Comparison of ENCODE assay signal across 19 cellular contexts in genomic region chr3:126748701-126749546, GRCh38. TPM values are rescaled to one million over a fixed set of nuclear protein-coding genes. Genes with fewer than 3 reads are reported as not detected.
A peak's percentile ranks its signal among the peaks of the same experiment; 100 is the strongest.
DNase-seq lines count a peak whose midpoint lies in the region; ATAC-seq, FAIRE-seq and TF ChIP-seq lines count a peak whose summit lies in the region.
"Had no signal": no experiment of that assay in that cellular context is flagged by ENCODE, and none has a peak within 500 bp of the region (broad histone marks: within the 10 kb centered on the region; RNA-seq: fewer than 3 reads in every experiment).

No MANE protein-coding gene starts in this region.

- intact Hi-C loops in CD8-positive, alpha-beta T cell (cut with DNase I, micrococcal nuclease): no loop called here
- intact Hi-C loops in tibial artery (cut with DNase I; ENCODE audit: low total_unique reads): no loop called here

- POLR2A ChIA-PET in CD8-positive, alpha-beta T cell (lab: Charles Lee): interaction anchor here (0.7 kb wide), 1 partner anchor 65 kb away, joined by 5 read pairs; no protein-coding TSS in a partner anchor
- POLR2A ChIA-PET in HEK293 (lab: Yijun Ruan, JAX): no interaction called here

- no peaks in the 10 kb centered on the region for H3K4me1 ChIP-seq in CD8-positive, alpha-beta T cell (ENCODE audit: insufficient read depth, low read length)
- no peaks in the 10 kb centered on the region for H3K4me1 ChIP-seq in HEK293 (ENCODE audit: control insufficient read depth, insufficient read depth, low read length)
- peaks cover 0 to 22% (median 16%) of the 10 kb centered on the region in 4 donors for H3K4me1 ChIP-seq in tibial artery

- DNase-seq in CD8-positive, alpha-beta T cell: peak in 1 of 7 experiments; percentile 42
- DNase-seq in immature natural killer cell: no peak
- DNase-seq in nephron progenitor cell: no peak
- DNase-seq in urothelium cell line (ENCODE audit: low spot score): no peak
- DNase-seq in NCI-H446 treated with DMSO at 0.1 percent for 48 hours (lab: John Stamatoyannopoulos, UW): no peak
- no peak for DNase-seq in tibial artery
- DNase-seq: ACHN, AML-193, Calu3, DMS53, MG63, NCI-H1105 treated with DMSO at 0.1 percent for 48 hours, NCI-H187, NCI-H69, SHP77 had no signal

- ATAC-seq in CD8-positive, alpha-beta T cell: no peak
- ATAC-seq: HepG2 had no signal

- peak overlapping the region; percentile 5 for H3K27ac Mint-ChIP-seq in CD8-positive, alpha-beta T cell
- H3K27ac Mint-ChIP-seq in immature natural killer cell (peak overlapping the region in 5 of 6 donors; percentile 2 to 86 (median 32)), nephron progenitor cell (peak overlapping the region; percentile 85)

- H3K27me3 Mint-ChIP-seq in CD8-positive, alpha-beta T cell (ENCODE audit: low read depth): no peaks in the 10 kb centered on the region
- H3K27me3 Mint-ChIP-seq in immature natural killer cell (ENCODE audit: low read depth in 3 of 3) (peaks cover 0 to 3% (median 1%) of the 10 kb centered on the region in 3 donors), nephron progenitor cell (ENCODE audit: low read depth, poor library complexity) (peaks cover 2% of the 10 kb centered on the region)

- H3K4me3 Mint-ChIP-seq in CD8-positive, alpha-beta T cell: no peak overlapping the region
- H3K4me3 Mint-ChIP-seq in immature natural killer cell (peak overlapping the region in 4 of 5 donors; percentile 18 to 58 (median 30)), nephron progenitor cell (peak overlapping the region; percentile 9)
- H3K4me3 Mint-ChIP-seq: CD14-positive monocyte had no signal

- no peaks in the 10 kb centered on the region for H3K36me3 ChIP-seq in CD8-positive, alpha-beta T cell (ENCODE audit: insufficient read depth, low read length)
- no peaks in the 10 kb centered on the region for H3K36me3 ChIP-seq in HEK293 (ENCODE audit: control insufficient read depth in 2 of 2, insufficient read depth in 1 of 2, low read length in 2 of 2)
- H3K36me3 ChIP-seq in tibial artery: no peaks in the 10 kb centered on the region
- H3K36me3 ChIP-seq: MG63 had no signal

- peaks cover 8% of the 10 kb centered on the region for H3K4me1 Mint-ChIP-seq in CD8-positive, alpha-beta T cell (ENCODE audit: low read depth)
- peaks cover 20 to 33% of the 10 kb centered on the region in 2 donors for H3K4me1 Mint-ChIP-seq in immature natural killer cell
- peaks cover 74% of the 10 kb centered on the region for H3K4me1 Mint-ChIP-seq in nephron progenitor cell
- H3K4me1 Mint-ChIP-seq: CD14-positive monocyte had no signal

- H3K36me3 Mint-ChIP-seq in CD8-positive, alpha-beta T cell: peaks cover 11% of the 10 kb centered on the region
- H3K36me3 Mint-ChIP-seq in immature natural killer cell (peaks cover 0 to 4% (median 0%) of the 10 kb centered on the region in 3 donors), nephron progenitor cell (ENCODE audit: low read depth) (no peaks in the 10 kb centered on the region)
- H3K36me3 Mint-ChIP-seq: CD14-positive monocyte had no signal

- CTCF ChIA-PET in CD8-positive, alpha-beta T cell (lab: Charles Lee): interaction anchor here (1.7 kb wide), 1 partner anchor 10 kb away, joined by 4 read pairs; no protein-coding TSS in a partner anchor
- CTCF ChIA-PET in HEK293 (lab: Yijun Ruan, JAX): interaction anchor here (0.6 to 0.7 kb wide), 3 partner anchors 9 to 297 kb away, joined by 3 to 4 read pairs (median 3); no protein-coding TSS in a partner anchor

- no peak overlapping the region for H3K27ac ChIP-seq in CD8-positive, alpha-beta T cell (ENCODE audit: low read depth, low read length)
- no peak overlapping the region for H3K27ac ChIP-seq in HEK293 (ENCODE audit: extremely low read depth, low read depth, low read length)
- H3K27ac ChIP-seq in tibial artery: no peak overlapping the region

- H3K27me3 ChIP-seq in CD8-positive, alpha-beta T cell (ENCODE audit: insufficient read depth, low read length): no peaks in the 10 kb centered on the region
- no peaks in the 10 kb centered on the region for H3K27me3 ChIP-seq in tibial artery
- H3K27me3 ChIP-seq: MG63 had no signal

- FAIRE-seq in urothelium cell line (lab: Jason Lieb, UNC): no peak
- FAIRE-seq: H54, HepG2 had no signal

- no peaks in the 10 kb centered on the region for H3K9me3 Mint-ChIP-seq in CD8-positive, alpha-beta T cell
- no peaks in the 10 kb centered on the region for H3K9me3 Mint-ChIP-seq in immature natural killer cell
- no peaks in the 10 kb centered on the region for H3K9me3 Mint-ChIP-seq in nephron progenitor cell
- H3K9me3 Mint-ChIP-seq: CD14-positive monocyte had no signal

- no peak for TF ChIP-seq CTCF in CD8-positive, alpha-beta T cell (IDR thresholded peaks at IDR 0.05)
- TF ChIP-seq CTCF in HEK293 (tag by site-specific recombination; IDR thresholded peaks at IDR 0.05): no peak
- TF ChIP-seq CTCF in nephron progenitor cell (IDR thresholded peaks at IDR 0.05): no peak
- no peak for TF ChIP-seq CTCF in tibial artery (IDR thresholded peaks at IDR 0.05)

- H3K4me3 ChIP-seq in CD8-positive, alpha-beta T cell (ENCODE audit: low read depth, low read length): no peak overlapping the region
- H3K4me3 ChIP-seq in HEK293 (ENCODE audit: low read depth, low read length): no peak overlapping the region
- H3K4me3 ChIP-seq in tibial artery: no peak overlapping the region
- H3K4me3 ChIP-seq: MG63 had no signal

- H3K9me3 ChIP-seq in CD8-positive, alpha-beta T cell (ENCODE audit: low read length): no peaks in the 10 kb centered on the region
- H3K9me3 ChIP-seq in HEK293 (ENCODE audit: control insufficient read depth, insufficient read depth, low read depth, low read length) (no peaks in the 10 kb centered on the region), tibial artery (no peaks in the 10 kb centered on the region)
- H3K9me3 ChIP-seq: MG63 had no signal

TF ChIP-seq in HEK293, 187 proteins besides CTCF, POLR2A, EP300 and RAD21:
- TF ChIP-seq KLF16 (tag by site-specific recombination; IDR thresholded peaks at IDR 0.05) (no peak), KLF1 (tag by site-specific recombination; IDR thresholded peaks at IDR 0.05) (peak; percentile 54)

RNA-seq across cellular contexts. Expression of gene CHCHD6, which starts 44.9 kb away (rescaled TPM):
- total RNA-seq in CD8-positive, alpha-beta T cell: 1 to 10 TPM; 6.2 to 6.4 TPM
- polyA plus RNA-seq in immature natural killer cell: 10 to 100 TPM in 1 of 3 donors, 1 to 10 TPM in 2; 9.7 to 12.9 (median 9.7) TPM

Comparison
In these comparisons a context has a peak if more than half of its experiments do, and no peak if none do; other contexts are left out.
1. H3K27ac Mint-ChIP-seq: peak in every context shown above with its lines; median percentile 85 in nephron progenitor cell; 32 in immature natural killer cell; 5 in CD8-positive, alpha-beta T cell.